In the genomic region with DNA sequence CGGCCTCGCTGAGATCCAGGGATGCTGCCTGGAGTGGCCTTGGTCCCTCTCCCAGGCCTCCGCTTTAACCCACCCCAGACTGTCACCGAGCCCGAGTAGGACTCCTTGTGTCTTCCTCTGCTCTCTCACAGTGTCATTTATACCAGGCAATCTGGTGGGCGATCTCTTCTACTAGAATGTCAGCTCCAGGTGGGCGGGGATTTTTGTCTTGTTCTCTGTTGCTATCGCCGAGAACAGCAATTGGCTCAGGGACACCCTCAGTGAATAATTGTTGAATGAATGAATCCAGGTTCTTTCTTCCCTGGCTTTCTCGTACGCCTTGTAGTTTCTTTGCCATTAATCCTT, we compare ENCODE assay signal across 9 cellular contexts. TPM values are rescaled to one million over a fixed set of nuclear protein-coding genes. Genes with fewer than 3 reads are reported as not detected.
DNase-seq lines count a peak whose midpoint lies in the region; ATAC-seq, FAIRE-seq and TF ChIP-seq lines count a peak whose summit lies in the region.
"Had no signal": no experiment of that assay in that cellular context is flagged by ENCODE, and none has a peak within 500 bp of the region (broad histone marks: within the 10 kb centered on the region; RNA-seq: fewer than 3 reads in every experiment).

No MANE protein-coding gene starts in this region.

- no peak for FAIRE-seq in keratinocyte (lab: Jason Lieb, UNC)

- H3K4me2 ChIP-seq in KMS-11, result peak overlapping the region; percentile 98
- peak overlapping the region; percentile 89 for H3K4me2 ChIP-seq in keratinocyte (ENCODE audit: control insufficient read depth, extremely low read depth, insufficient read depth, low read depth, low read length)

- H3K27ac Mint-ChIP-seq in activated naive CD8-positive, alpha-beta T cell treated with anti-CD3 and anti-CD28 coated beads, Interleukin-2, amount 10 ng/mL, durations not matched to agents 7 days and 5 days, result peak overlapping the region; percentile 96

- H3K9me3 Mint-ChIP-seq in activated naive CD8-positive, alpha-beta T cell treated with anti-CD3 and anti-CD28 coated beads, Interleukin-2, amount 10 ng/mL, durations not matched to agents 7 days and 5 days, result no peaks in the 10 kb centered on the region

- H3K27me3 Mint-ChIP-seq in activated naive CD8-positive, alpha-beta T cell treated with anti-CD3 and anti-CD28 coated beads, Interleukin-2, amount 10 ng/mL, durations not matched to agents 7 days and 5 days, result no peaks in the 10 kb centered on the region

- H3K79me2 ChIP-seq in KMS-11 (ENCODE audit: insufficient read depth, low read depth) (peaks cover 56% of the 10 kb centered on the region), keratinocyte (ENCODE audit: control insufficient read depth, insufficient read depth, low read length) (peaks cover 63% of the 10 kb centered on the region)

- peaks cover 13% of the 10 kb centered on the region for H3K36me3 Mint-ChIP-seq in activated naive CD8-positive, alpha-beta T cell treated with anti-CD3 and anti-CD28 coated beads, Interleukin-2, amount 10 ng/mL, durations not matched to agents 7 days and 5 days

- H3K27ac ChIP-seq in KMS-11 (peak overlapping the region; percentile 41; the same call in 1 of the 2 replicates), keratinocyte (ENCODE audit: control insufficient read depth, insufficient read depth, low read length) (peak overlapping the region; percentile 88)

- no peaks in the 10 kb centered on the region for H4K20me1 ChIP-seq in KMS-11 (ENCODE audit: insufficient read depth)
- H4K20me1 ChIP-seq in keratinocyte (ENCODE audit: control insufficient read depth, extremely low read depth, insufficient read depth, low read length), result peaks cover 5% of the 10 kb centered on the region

- no peaks in the 10 kb centered on the region for H3K9me1 ChIP-seq in keratinocyte (ENCODE audit: control insufficient read depth, extremely low read depth, insufficient read depth, low read length)

- H3K9ac ChIP-seq in KMS-11 (peak overlapping the region; percentile 62), keratinocyte (ENCODE audit: control insufficient read depth, extremely low read depth, insufficient read depth, low read length) (peak overlapping the region; percentile 92)

- H3K4me1 ChIP-seq in KMS-11 (ENCODE audit: low read depth, poor library complexity, severe bottlenecking), result peaks cover 21% of the 10 kb centered on the region
- peaks cover 21% of the 10 kb centered on the region for H3K4me1 ChIP-seq in keratinocyte (ENCODE audit: control insufficient read depth, extremely low read depth, insufficient read depth, low read length)

- DNase-seq in AG08396 (ENCODE audit: low spot score) (peak; percentile 39), keratinocyte (ENCODE audit: low read depth, low spot score) (no peak), GF-D8 (lab: John Stamatoyannopoulos, UW) (no peak), NCI-H2171 (lab: John Stamatoyannopoulos, UW) (no peak), NCI-H2171 treated with DMSO at 0.1 percent for 48 hours (lab: John Stamatoyannopoulos, UW) (no peak)
- DNase-seq in activated naive CD8-positive, alpha-beta T cell treated with anti-CD3 and anti-CD28 coated beads, Interleukin-2, amount 10 ng/mL, durations not matched to agents 7 days and 5 days, result no peak
- peak; percentile 24 to 32 for DNase-seq in stimulated activated CD4-positive, alpha-beta T cell treated with anti-CD3 and anti-CD28 coated beads, Interleukin-4, amount 100 ng/mL, for 48 hours (ENCODE audit: low read depth in 2 of 2)

- no peak for ATAC-seq in activated naive CD8-positive, alpha-beta T cell treated with anti-CD3 and anti-CD28 coated beads, Interleukin-2, amount 10 ng/mL, durations not matched to agents 7 days and 5 days (ENCODE audit: low read depth)

- H2AFZ ChIP-seq in KMS-11 (ENCODE audit: low read depth) (peak overlapping the region; percentile 85), keratinocyte (ENCODE audit: control insufficient read depth, low read length) (peak overlapping the region; percentile 49)

- peaks cover 30% of the 10 kb centered on the region for H3K4me1 Mint-ChIP-seq in activated naive CD8-positive, alpha-beta T cell treated with anti-CD3 and anti-CD28 coated beads, Interleukin-2, amount 10 ng/mL, durations not matched to agents 7 days and 5 days

- H3K27me3 ChIP-seq in KMS-11 (ENCODE audit: insufficient read depth, low read depth), result no peaks in the 10 kb centered on the region
- H3K27me3 ChIP-seq in keratinocyte (ENCODE audit: control insufficient read depth, extremely low read depth, insufficient read depth, low read length), result no peaks in the 10 kb centered on the region

- POLR2A ChIA-PET in activated naive CD8-positive, alpha-beta T cell treated with anti-CD3 and anti-CD28 coated beads, Interleukin-2, amount 10 ng/mL, durations not matched to agents 7 days and 5 days (lab: Charles Lee), result interaction anchor here (0.6 to 2.1 kb wide), 3 partner anchors 109 to 693 kb away, joined by 4 to 8 read pairs (median 7); no protein-coding TSS in a partner anchor

- H3K9me3 ChIP-seq in keratinocyte (ENCODE audit: control insufficient read depth, low read depth, low read length), result no peaks in the 10 kb centered on the region

- H3K4me3 Mint-ChIP-seq in activated naive CD8-positive, alpha-beta T cell treated with anti-CD3 and anti-CD28 coated beads, Interleukin-2, amount 10 ng/mL, durations not matched to agents 7 days and 5 days, result peak overlapping the region; percentile 98

- dilution Hi-C loops in keratinocyte (cut with MboI; ENCODE audit: extremely low pct_ligation_motif_present, low sequenced_read_pairs), result no loop called here

- H3K4me3 ChIP-seq in KMS-11 (IDR thresholded peaks at IDR 0.05; ENCODE audit: insufficient read depth, low read depth, low read length) (no peak overlapping the region), keratinocyte (ENCODE audit: control insufficient read depth in 2 of 3, extremely low read depth in 1 of 3, insufficient read depth in 2 of 3, low read depth in 1 of 3, low read length in 3 of 3) (peak overlapping the region; percentile 83 to 99 (median 92))

- TF ChIP-seq CTCF in KMS-11 (conservative IDR thresholded peaks at IDR 0.05; ENCODE audit: low read depth, low read length) (no peak), keratinocyte (optimal IDR thresholded peaks at IDR 0.05 in 1 of 3, IDR thresholded peaks at IDR 0.05 in 1 of 3, conservative IDR thresholded peaks at IDR 0.05 in 1 of 3; ENCODE audit: extremely low read depth in 1 of 3, insufficient read depth in 2 of 3, low read length in 3 of 3) (no peak)

- no peaks in the 10 kb centered on the region for H3K36me3 ChIP-seq in KMS-11 (ENCODE audit: insufficient read depth)
- H3K36me3 ChIP-seq in keratinocyte (ENCODE audit: control insufficient read depth in 2 of 2, extremely low read depth in 1 of 2, insufficient read depth in 2 of 2, low read length in 2 of 2), result peaks cover 20 to 40% of the 10 kb centered on the region in 2 experiments

RNA-seq across cellular contexts. Expression of a gene that starts 0.6 kb away (rescaled TPM):
- 10 to 100 TPM; 86.9 to 95.5 TPM for total RNA-seq in activated naive CD8-positive, alpha-beta T cell treated with anti-CD3 and anti-CD28 coated beads, Interleukin-2, amount 10 ng/mL, durations not matched to agents 7 days and 5 days
- 23.9 to 34.4 TPM (median 25.9 TPM) in 3 replicates for polyA plus RNA-seq in keratinocyte
- 36.0 TPM for polyA plus RNA-seq in keratinocyte (2011; ENCODE audit: low read depth)
- polyA plus RNA-seq in keratinocyte (2011; cell fraction: cytosol; rRNA removed), result 16.7 and 25.8 TPM in 2 replicates
- 77.9 and 80.7 TPM in 2 replicates for polyA plus RNA-seq in keratinocyte (2011; cell fraction: nucleus; rRNA removed)
- 30.2 and 46.8 TPM in 2 replicates for polyA plus RNA-seq in keratinocyte (2012; ENCODE audit: low replicate concordance)
- 52.9 to 73.8 TPM (median 57.1 TPM) in 3 replicates for polyA minus RNA-seq in keratinocyte
- 39.9 TPM for polyA minus RNA-seq in keratinocyte (2011; cell fraction: cytosol; rRNA and poly(A)+ RNA removed)
- 31.0 and 44.0 TPM in 2 replicates for polyA minus RNA-seq in keratinocyte (2011; cell fraction: nucleus; rRNA and poly(A)+ RNA removed)

RNA-seq across cellular contexts. Expression of a gene that starts 0.8 kb away (rescaled TPM):
- 10 to 100 TPM; 14.5 to 15.2 TPM for total RNA-seq in activated naive CD8-positive, alpha-beta T cell treated with anti-CD3 and anti-CD28 coated beads, Interleukin-2, amount 10 ng/mL, durations not matched to agents 7 days and 5 days
- 7.9 to 12.4 TPM (median 9.3 TPM) in 3 replicates for polyA plus RNA-seq in keratinocyte
- 1.5 TPM for polyA plus RNA-seq in keratinocyte (2011; ENCODE audit: low read depth)
- 5.3 and 10.7 TPM in 2 replicates for polyA plus RNA-seq in keratinocyte (2011; cell fraction: cytosol; rRNA removed)
- 7.8 and 11.1 TPM in 2 replicates for polyA plus RNA-seq in keratinocyte (2011; cell fraction: nucleus; rRNA removed)
- 6.4 and 8.4 TPM in 2 replicates for polyA plus RNA-seq in keratinocyte (2012; ENCODE audit: low replicate concordance)
- 1.8 to 5.7 TPM (median 2.7 TPM) in 3 replicates for polyA minus RNA-seq in keratinocyte
- 1.2 TPM for polyA minus RNA-seq in keratinocyte (2011; cell fraction: cytosol; rRNA and poly(A)+ RNA removed)
- polyA minus RNA-seq in keratinocyte (2011; cell fraction: nucleus; rRNA and poly(A)+ RNA removed), result 3.5 and 5.0 TPM in 2 replicates

RNA-seq across cellular contexts. Expression of a gene that starts 31.2 kb away (rescaled TPM):
- total RNA-seq in activated naive CD8-positive, alpha-beta T cell treated with anti-CD3 and anti-CD28 coated beads, Interleukin-2, amount 10 ng/mL, durations not matched to agents 7 days and 5 days, result not detected
- polyA plus RNA-seq in keratinocyte, result not detected in 3 replicates
- polyA plus RNA-seq in keratinocyte (2011; ENCODE audit: low read depth), result not detected
- not detected in 2 replicates for polyA plus RNA-seq in keratinocyte (2011; cell fraction: cytosol; rRNA removed)
- not detected in 2 replicates for polyA plus RNA-seq in keratinocyte (2011; cell fraction: nucleus; rRNA removed)
- polyA plus RNA-seq in keratinocyte (2012; ENCODE audit: low replicate concordance), result not detected in 2 replicates
- not detected in 3 replicates for polyA minus RNA-seq in keratinocyte
- not detected for polyA minus RNA-seq in keratinocyte (2011; cell fraction: cytosol; rRNA and poly(A)+ RNA removed)
- not detected in 2 replicates for polyA minus RNA-seq in keratinocyte (2011; cell fraction: nucleus; rRNA and poly(A)+ RNA removed)
- total RNA-seq: pulmonary artery endothelial cell had no signal

RNA-seq across cellular contexts. Expression of a gene that starts 39.9 kb away (rescaled TPM):
- not detected for total RNA-seq in activated naive CD8-positive, alpha-beta T cell treated with anti-CD3 and anti-CD28 coated beads, Interleukin-2, amount 10 ng/mL, durations not matched to agents 7 days and 5 days
- polyA plus RNA-seq in keratinocyte, result 0.43 TPM in 1 of 3 replicates, not detected in the others
- not detected for polyA plus RNA-seq in keratinocyte (2011; ENCODE audit: low read depth)
- polyA plus RNA-seq in keratinocyte (2011; cell fraction: cytosol; rRNA removed), result not detected in 2 replicates
- polyA plus RNA-seq in keratinocyte (2011; cell fraction: nucleus; rRNA removed), result not detected in 2 replicates
- not detected in 2 replicates for polyA plus RNA-seq in keratinocyte (2012; ENCODE audit: low replicate concordance)
- not detected in 3 replicates for polyA minus RNA-seq in keratinocyte
- polyA minus RNA-seq in keratinocyte (2011; cell fraction: cytosol; rRNA and poly(A)+ RNA removed), result not detected
- polyA minus RNA-seq in keratinocyte (2011; cell fraction: nucleus; rRNA and poly(A)+ RNA removed), result not detected in 2 replicates
- total RNA-seq: pulmonary artery endothelial cell had no signal

Comparison
In these comparisons a context has a peak if more than half of its experiments do, and no peak if none do; other contexts are left out.
1. DNase-seq: peak in AG08396 (single experiment) and stimulated activated CD4-positive, alpha-beta T cell treated with anti-CD3 and anti-CD28 coated beads, Interleukin-4, amount 100 ng/mL, for 48 hours (2 of 2); none in activated naive CD8-positive, alpha-beta T cell treated with anti-CD3 and anti-CD28 coated beads, Interleukin-2, amount 10 ng/mL, durations not matched to agents 7 days and 5 days (single experiment), keratinocyte (single experiment), GF-D8 (single experiment), NCI-H2171 (single experiment) and NCI-H2171 treated with DMSO at 0.1 percent for 48 hours (single experiment).